ENCODE assay signal across 1 cellular context in genomic region chr18:32057624-32058165, GRCh38.
TF ChIP-seq lines count a peak whose summit lies in the region.

No MANE protein-coding gene starts in this region.

TF ChIP-seq in GM23338, 12 proteins besides CTCF, POLR2A, EP300 and RAD21 (continued from another document):
- TF ChIP-seq, protein P1, sequence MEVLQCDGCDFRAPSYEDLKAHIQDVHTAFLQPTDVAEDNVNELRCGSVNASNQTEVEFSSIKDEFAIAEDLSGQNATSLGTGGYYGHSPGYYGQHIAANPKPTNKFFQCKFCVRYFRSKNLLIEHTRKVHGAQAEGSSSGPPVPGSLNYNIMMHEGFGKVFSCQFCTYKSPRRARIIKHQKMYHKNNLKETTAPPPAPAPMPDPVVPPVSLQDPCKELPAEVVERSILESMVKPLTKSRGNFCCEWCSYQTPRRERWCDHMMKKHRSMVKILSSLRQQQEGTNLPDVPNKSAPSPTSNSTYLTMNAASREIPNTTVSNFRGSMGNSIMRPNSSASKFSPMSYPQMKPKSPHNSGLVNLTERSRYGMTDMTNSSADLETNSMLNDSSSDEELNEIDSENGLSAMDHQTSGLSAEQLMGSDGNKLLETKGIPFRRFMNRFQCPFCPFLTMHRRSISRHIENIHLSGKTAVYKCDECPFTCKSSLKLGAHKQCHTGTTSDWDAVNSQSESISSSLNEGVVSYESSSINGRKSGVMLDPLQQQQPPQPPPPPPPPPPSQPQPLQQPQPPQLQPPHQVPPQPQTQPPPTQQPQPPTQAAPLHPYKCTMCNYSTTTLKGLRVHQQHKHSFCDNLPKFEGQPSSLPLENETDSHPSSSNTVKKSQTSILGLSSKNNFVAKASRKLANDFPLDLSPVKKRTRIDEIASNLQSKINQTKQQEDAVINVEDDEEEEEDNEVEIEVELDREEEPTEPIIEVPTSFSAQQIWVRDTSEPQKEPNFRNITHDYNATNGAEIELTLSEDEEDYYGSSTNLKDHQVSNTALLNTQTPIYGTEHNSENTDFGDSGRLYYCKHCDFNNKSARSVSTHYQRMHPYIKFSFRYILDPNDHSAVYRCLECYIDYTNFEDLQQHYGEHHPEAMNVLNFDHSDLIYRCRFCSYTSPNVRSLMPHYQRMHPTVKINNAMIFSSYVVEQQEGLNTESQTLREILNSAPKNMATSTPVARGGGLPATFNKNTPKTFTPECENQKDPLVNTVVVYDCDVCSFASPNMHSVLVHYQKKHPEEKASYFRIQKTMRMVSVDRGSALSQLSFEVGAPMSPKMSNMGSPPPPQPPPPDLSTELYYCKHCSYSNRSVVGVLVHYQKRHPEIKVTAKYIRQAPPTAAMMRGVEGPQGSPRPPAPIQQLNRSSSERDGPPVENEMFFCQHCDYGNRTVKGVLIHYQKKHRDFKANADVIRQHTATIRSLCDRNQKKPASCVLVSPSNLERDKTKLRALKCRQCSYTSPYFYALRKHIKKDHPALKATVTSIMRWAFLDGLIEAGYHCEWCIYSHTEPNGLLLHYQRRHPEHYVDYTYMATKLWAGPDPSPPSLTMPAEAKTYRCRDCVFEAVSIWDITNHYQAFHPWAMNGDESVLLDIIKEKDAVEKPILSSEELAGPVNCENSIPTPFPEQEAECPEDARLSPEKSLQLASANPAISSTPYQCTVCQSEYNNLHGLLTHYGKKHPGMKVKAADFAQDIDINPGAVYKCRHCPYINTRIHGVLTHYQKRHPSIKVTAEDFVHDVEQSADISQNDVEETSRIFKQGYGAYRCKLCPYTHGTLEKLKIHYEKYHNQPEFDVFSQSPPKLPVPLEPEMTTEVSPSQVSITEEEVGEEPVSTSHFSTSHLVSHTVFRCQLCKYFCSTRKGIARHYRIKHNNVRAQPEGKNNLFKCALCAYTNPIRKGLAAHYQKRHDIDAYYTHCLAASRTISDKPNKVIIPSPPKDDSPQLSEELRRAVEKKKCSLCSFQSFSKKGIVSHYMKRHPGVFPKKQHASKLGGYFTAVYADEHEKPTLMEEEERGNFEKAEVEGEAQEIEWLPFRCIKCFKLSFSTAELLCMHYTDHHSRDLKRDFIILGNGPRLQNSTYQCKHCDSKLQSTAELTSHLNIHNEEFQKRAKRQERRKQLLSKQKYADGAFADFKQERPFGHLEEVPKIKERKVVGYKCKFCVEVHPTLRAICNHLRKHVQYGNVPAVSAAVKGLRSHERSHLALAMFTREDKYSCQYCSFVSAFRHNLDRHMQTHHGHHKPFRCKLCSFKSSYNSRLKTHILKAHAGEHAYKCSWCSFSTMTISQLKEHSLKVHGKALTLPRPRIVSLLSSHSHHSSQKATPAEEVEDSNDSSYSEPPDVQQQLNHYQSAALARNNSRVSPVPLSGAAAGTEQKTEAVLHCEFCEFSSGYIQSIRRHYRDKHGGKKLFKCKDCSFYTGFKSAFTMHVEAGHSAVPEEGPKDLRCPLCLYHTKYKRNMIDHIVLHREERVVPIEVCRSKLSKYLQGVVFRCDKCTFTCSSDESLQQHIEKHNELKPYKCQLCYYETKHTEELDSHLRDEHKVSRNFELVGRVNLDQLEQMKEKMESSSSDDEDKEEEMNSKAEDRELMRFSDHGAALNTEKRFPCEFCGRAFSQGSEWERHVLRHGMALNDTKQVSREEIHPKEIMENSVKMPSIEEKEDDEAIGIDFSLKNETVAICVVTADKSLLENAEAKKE (CRISPR knock-in tag; IDR thresholded peaks at IDR 0.05), result no peak
- TF ChIP-seq POLR2AphosphoS5 (IDR thresholded peaks at IDR 0.05; ENCODE audit: low read depth), result no peak
- TF ChIP-seq EZH2 (IDR thresholded peaks at IDR 0.05; ENCODE audit: low read depth, unreplicated experiment), result no peak
- TF ChIP-seq STAT1 (IDR thresholded peaks at IDR 0.05; ENCODE audit: unreplicated experiment), result no peak
- TF ChIP-seq CREB1 (CRISPR knock-in tag; IDR thresholded peaks at IDR 0.05; ENCODE audit: low read depth), result no peak
- TF ChIP-seq, protein P2, sequence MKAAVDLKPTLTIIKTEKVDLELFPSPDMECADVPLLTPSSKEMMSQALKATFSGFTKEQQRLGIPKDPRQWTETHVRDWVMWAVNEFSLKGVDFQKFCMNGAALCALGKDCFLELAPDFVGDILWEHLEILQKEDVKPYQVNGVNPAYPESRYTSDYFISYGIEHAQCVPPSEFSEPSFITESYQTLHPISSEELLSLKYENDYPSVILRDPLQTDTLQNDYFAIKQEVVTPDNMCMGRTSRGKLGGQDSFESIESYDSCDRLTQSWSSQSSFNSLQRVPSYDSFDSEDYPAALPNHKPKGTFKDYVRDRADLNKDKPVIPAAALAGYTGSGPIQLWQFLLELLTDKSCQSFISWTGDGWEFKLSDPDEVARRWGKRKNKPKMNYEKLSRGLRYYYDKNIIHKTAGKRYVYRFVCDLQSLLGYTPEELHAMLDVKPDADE (IDR thresholded peaks at IDR 0.05), result no peak
- TF ChIP-seq JUNB (IDR thresholded peaks at IDR 0.05; ENCODE audit: unreplicated experiment), result no peak
- TF ChIP-seq ZNF331 (CRISPR knock-in tag; IDR thresholded peaks at IDR 0.05; ENCODE audit: low read depth), result no peak
TF ChIP-seq in GM23338: peak in this region for 0.
